ENCODE assay signal across 17 cellular contexts in the genomic region with DNA sequence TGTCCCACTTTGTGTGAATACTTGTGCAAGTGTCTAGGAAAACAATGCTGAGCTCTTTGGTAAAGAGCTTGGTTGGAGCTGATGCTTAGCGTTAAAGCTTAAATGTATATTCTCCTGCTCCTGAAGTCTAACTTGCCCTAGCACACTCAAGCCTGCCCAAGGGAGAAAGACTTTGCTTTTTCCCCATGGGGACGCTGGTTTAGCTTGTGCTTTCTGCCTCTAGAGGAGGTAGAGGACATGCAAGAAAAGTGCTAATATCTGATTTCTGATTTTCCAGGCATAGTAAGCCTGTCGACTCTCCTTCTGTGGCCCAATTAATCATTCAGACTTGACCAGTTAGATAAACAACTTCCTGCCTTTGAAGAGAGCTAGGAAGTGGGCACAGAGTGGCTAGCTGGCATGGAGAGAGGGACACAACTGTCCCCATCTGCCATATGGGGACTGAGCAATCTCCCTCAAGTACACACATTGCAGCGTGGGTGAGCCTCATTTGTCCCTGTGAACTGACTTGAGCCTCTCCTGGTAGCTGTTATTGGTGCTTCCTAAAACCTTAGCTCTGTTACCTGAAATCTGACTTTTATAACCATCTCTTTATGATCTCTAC.
"Had no signal": no experiment of that assay in that cellular context is flagged by ENCODE, and none has a peak within 500 bp of the region (broad histone marks: within the 10 kb centered on the region; RNA-seq: fewer than 3 reads in every experiment).

No MANE protein-coding gene starts in this region.

- ATAC-seq: foreskin keratinocyte, left lung, T-helper 17 cell had no signal

- H3K36me3 Mint-ChIP-seq: activated naive CD4-positive, alpha-beta T cell treated with anti-CD3 and anti-CD28 coated beads, Interleukin-2, amount 50 U/mL, for 24 hours had no signal

- H3K4me3 Mint-ChIP-seq: activated naive CD4-positive, alpha-beta T cell treated with anti-CD3 and anti-CD28 coated beads, Interleukin-2, amount 50 U/mL, for 24 hours; nephron; stimulated activated naive CD8-positive, alpha-beta T cell treated with anti-CD3 and anti-CD28 coated beads, Interleukin-15, Interleukin-2, amounts not matched to agents 100 ng/mL and 50 ng/mL, for 24 hours; T-helper 17 cell had no signal

- H3K4me1 ChIP-seq: foreskin keratinocyte, left lung, upper lobe of left lung had no signal

- H3K27ac Mint-ChIP-seq: activated naive CD4-positive, alpha-beta T cell treated with anti-CD3 and anti-CD28 coated beads, Interleukin-2, amount 50 U/mL, for 24 hours; stimulated activated naive CD8-positive, alpha-beta T cell treated with anti-CD3 and anti-CD28 coated beads, Interleukin-15, Interleukin-2, amounts not matched to agents 100 ng/mL and 50 ng/mL, for 24 hours; T-helper 17 cell had no signal

- H3K4me1 Mint-ChIP-seq: activated naive CD4-positive, alpha-beta T cell treated with anti-CD3 and anti-CD28 coated beads, Interleukin-2, amount 50 U/mL, for 24 hours; T-helper 17 cell had no signal

- H3K9me3 Mint-ChIP-seq: activated naive CD4-positive, alpha-beta T cell treated with anti-CD3 and anti-CD28 coated beads, Interleukin-2, amount 50 U/mL, for 24 hours had no signal

- H3K36me3 ChIP-seq: left lung, suprapubic skin, upper lobe of left lung had no signal

- H3K27me3 Mint-ChIP-seq: activated naive CD4-positive, alpha-beta T cell treated with anti-CD3 and anti-CD28 coated beads, Interleukin-2, amount 50 U/mL, for 24 hours; stimulated activated naive CD8-positive, alpha-beta T cell treated with anti-CD3 and anti-CD28 coated beads, Interleukin-15, Interleukin-2, amounts not matched to agents 100 ng/mL and 50 ng/mL, for 24 hours; T-helper 17 cell had no signal

- H3K4me3 ChIP-seq: left lung, suprapubic skin, upper lobe of left lung had no signal

- DNase-seq: activated CD4-positive, alpha-beta T cell treated with anti-CD3 and anti-CD28 coated beads, Interleukin-2, amount 50 U/mL, for 48 hours; activated gamma-delta T cell; cerebellar nuclear complex; effector memory CD4-positive, alpha-beta T cell; foreskin keratinocyte; glutamatergic neuron; hippocampal formation; kidney; left lung; midbrain; T-helper 17 cell; upper lobe of left lung had no signal

- H3K9me3 ChIP-seq: left lung, suprapubic skin, upper lobe of left lung had no signal

- H3K27ac ChIP-seq: foreskin keratinocyte, left lung, suprapubic skin, upper lobe of left lung, VCaP had no signal

- H3K27me3 ChIP-seq: foreskin keratinocyte, left lung, suprapubic skin, upper lobe of left lung had no signal
